Comparison of ENCODE assay signal across 7 cellular contexts in genomic region chr3:138082085-138082991, GRCh38. TPM values are rescaled to one million over a fixed set of nuclear protein-coding genes. Genes with fewer than 3 reads are reported as not detected.
DNase-seq lines count a peak whose midpoint lies in the region; ATAC-seq, FAIRE-seq and TF ChIP-seq lines count a peak whose summit lies in the region.

No MANE protein-coding gene starts in this region.

- H3K4me3 ChIP-seq in H7 (ENCODE audit: insufficient read depth, low read depth, low read length), result no peak overlapping the region

- DNase-seq in GM12891 (ENCODE audit: insufficient read length, low spot score), result no peak
- DNase-seq in HK-2 (ENCODE audit: unreplicated experiment), result peak; percentile 41
- peak; percentile 34 for DNase-seq in activated CD4-positive, alpha-beta memory T cell treated with anti-CD3 and anti-CD28 coated beads, Interleukin-2, amount 10 ng/mL, durations not matched to agents 7 days and 5 days
- no peak for DNase-seq in H7

- CTCF ChIA-PET in activated CD4-positive, alpha-beta memory T cell treated with anti-CD3 and anti-CD28 coated beads, Interleukin-2, amount 10 ng/mL, durations not matched to agents 7 days and 5 days (lab: Charles Lee), result interaction anchor here (0.7 to 3.9 kb wide), 5 partner anchors 12 to 40 kb away, joined by 3 to 17 read pairs (median 4); no protein-coding TSS in a partner anchor

- POLR2A ChIA-PET in activated CD4-positive, alpha-beta memory T cell treated with anti-CD3 and anti-CD28 coated beads, Interleukin-2, amount 10 ng/mL, durations not matched to agents 7 days and 5 days (lab: Charles Lee), result interaction anchor here (0.8 to 1.9 kb wide), 4 partner anchors 11 to 104 kb away, joined by 3 to 6 read pairs (median 4); partner anchors contain the start of gene ARMC8

- H3K36me3 ChIP-seq in H7 (replicated peaks; ENCODE audit: control insufficient read depth, insufficient read depth, low read length), result peaks cover 2% of the 10 kb centered on the region

- ATAC-seq in HG03108 (IDR thresholded peaks at IDR 0.05; ENCODE audit: unreplicated experiment) (no peak), HG02588 (IDR thresholded peaks at IDR 0.05; ENCODE audit: unreplicated experiment) (no peak)

- no peaks in the 10 kb centered on the region for H3K36me3 Mint-ChIP-seq in activated CD4-positive, alpha-beta memory T cell treated with anti-CD3 and anti-CD28 coated beads, Interleukin-2, amount 10 ng/mL, durations not matched to agents 7 days and 5 days (ENCODE audit: low read depth)

- H3K27ac Mint-ChIP-seq in activated CD4-positive, alpha-beta memory T cell treated with anti-CD3 and anti-CD28 coated beads, Interleukin-2, amount 10 ng/mL, durations not matched to agents 7 days and 5 days, result peak overlapping the region; percentile 59

- no peaks in the 10 kb centered on the region for H3K9me3 Mint-ChIP-seq in activated CD4-positive, alpha-beta memory T cell treated with anti-CD3 and anti-CD28 coated beads, Interleukin-2, amount 10 ng/mL, durations not matched to agents 7 days and 5 days

- H3K27me3 Mint-ChIP-seq in activated CD4-positive, alpha-beta memory T cell treated with anti-CD3 and anti-CD28 coated beads, Interleukin-2, amount 10 ng/mL, durations not matched to agents 7 days and 5 days, result peaks cover 17% of the 10 kb centered on the region

- TF ChIP-seq POLR2A in GM12891 (IDR thresholded peaks at IDR 0.05; ENCODE audit: low read depth, low read length), result no peak

- H3K27me3 ChIP-seq in H7 (ENCODE audit: control insufficient read depth, insufficient read depth, low read length), result no peaks in the 10 kb centered on the region

- H3K4me3 Mint-ChIP-seq in activated CD4-positive, alpha-beta memory T cell treated with anti-CD3 and anti-CD28 coated beads, Interleukin-2, amount 10 ng/mL, durations not matched to agents 7 days and 5 days, result peak overlapping the region; percentile 56

- FAIRE-seq in GM12891 (lab: Jason Lieb, UNC) (peak; percentile 93), islet of Langerhans (lab: Jason Lieb, UNC) (peak; percentile 76)

- peaks cover 32% of the 10 kb centered on the region for H3K4me1 Mint-ChIP-seq in activated CD4-positive, alpha-beta memory T cell treated with anti-CD3 and anti-CD28 coated beads, Interleukin-2, amount 10 ng/mL, durations not matched to agents 7 days and 5 days

TF ChIP-seq in GM12891, 5 proteins besides CTCF, POLR2A, EP300 and RAD21:
- TF ChIP-seq SPI1 (IDR thresholded peaks at IDR 0.05; ENCODE audit: low read depth, low read length) (no peak), POU2F2 (IDR thresholded peaks at IDR 0.05; ENCODE audit: low read depth, low read length) (no peak), TAF1 (IDR thresholded peaks at IDR 0.05; ENCODE audit: low read depth, low read length) (no peak), POLR2AphosphoS5 (IDR thresholded peaks at IDR 0.05; ENCODE audit: low read depth, low read length) (no peak), PAX5 (IDR thresholded peaks at IDR 0.05; ENCODE audit: insufficient read depth, low read length, severe bottlenecking) (no peak)

RNA-seq across cellular contexts. Expression of gene DZIP1L, which starts 33.1 kb away (rescaled TPM):
- polyA plus RNA-seq in GM12891 (2012; ENCODE audit: low read depth, missing spikeins), result not detected
- total RNA-seq in activated CD4-positive, alpha-beta memory T cell treated with anti-CD3 and anti-CD28 coated beads, Interleukin-2, amount 10 ng/mL, durations not matched to agents 7 days and 5 days, result under 1 TPM in 1 of 2 experiments, not detected in 1; 0.05 TPM
- total RNA-seq in H7 (2014; rRNA removed; shearing (Covaris generic)), result 10.7 and 13.6 TPM in 2 replicates

RNA-seq across cellular contexts. Expression of gene A4GNT, which starts 49.9 kb away (rescaled TPM):
- not detected for polyA plus RNA-seq in GM12891 (2012; ENCODE audit: low read depth, missing spikeins)
- total RNA-seq in activated CD4-positive, alpha-beta memory T cell treated with anti-CD3 and anti-CD28 coated beads, Interleukin-2, amount 10 ng/mL, durations not matched to agents 7 days and 5 days, result not detected
- not detected in 2 replicates for total RNA-seq in H7 (2014; rRNA removed; shearing (Covaris generic))

Comparison
In these comparisons a context has a peak if more than half of its experiments do, and no peak if none do; other contexts are left out.
1. DNase-seq: peak in HK-2 (single experiment) and activated CD4-positive, alpha-beta memory T cell treated with anti-CD3 and anti-CD28 coated beads, Interleukin-2, amount 10 ng/mL, durations not matched to agents 7 days and 5 days (single experiment); none in GM12891 (single experiment) and H7 (single experiment).
2. RNA of gene DZIP1L, which starts 33.1 kb away (total RNA-seq): 10.7 to 13.6 TPM in H7; 0.05 TPM in activated CD4-positive, alpha-beta memory T cell treated with anti-CD3 and anti-CD28 coated beads, Interleukin-2, amount 10 ng/mL, durations not matched to agents 7 days and 5 days; every median in the first group is over 10 times any median in the second.